In the genomic region with DNA sequence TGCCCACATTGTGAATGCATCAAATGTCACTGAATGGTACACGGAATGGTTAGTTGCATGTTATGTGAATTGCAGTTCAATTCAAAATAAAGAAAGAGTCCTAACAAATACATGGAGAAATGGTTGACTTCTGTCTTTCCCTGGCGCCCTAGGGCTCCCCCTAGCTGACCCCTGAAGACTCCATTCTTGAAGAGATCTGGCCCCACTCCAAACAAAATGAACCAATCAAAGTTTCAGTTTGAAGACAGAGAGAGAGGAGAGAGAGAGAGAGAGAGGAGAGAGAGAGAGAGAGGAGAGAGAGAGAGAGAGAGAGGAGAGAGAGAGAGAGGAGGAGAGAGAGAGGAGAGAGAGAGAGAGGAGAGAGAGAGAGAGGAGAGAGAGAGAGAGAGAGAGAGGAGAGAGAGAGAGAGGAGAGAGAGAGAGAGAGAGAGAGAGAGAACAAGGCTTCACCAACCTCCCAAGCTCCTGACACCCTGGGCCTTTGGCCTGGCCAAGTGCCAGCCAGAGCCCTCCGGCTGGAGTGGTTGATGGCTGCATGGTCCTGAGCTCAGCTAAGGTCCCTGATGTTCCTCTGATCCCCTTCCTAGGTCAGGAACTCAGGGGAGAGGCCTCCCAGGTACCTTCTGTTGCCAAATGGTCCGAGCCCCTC, we compare ENCODE assay signal across 15 cellular contexts.
DNase-seq lines count a peak whose midpoint lies in the region; ATAC-seq and TF ChIP-seq lines count a peak whose summit lies in the region.
"Had no signal": no experiment of that assay in that cellular context is flagged by ENCODE, and none has a peak within 500 bp of the region (broad histone marks: within the 10 kb centered on the region; RNA-seq: fewer than 3 reads in every experiment).

No MANE protein-coding gene starts in this region.

- DNase-seq in ACHN (peak; percentile 9), GM12865 (ENCODE audit: low read depth) (peak; percentile 9), NCI-H460 (ENCODE audit: extremely low read depth, low read depth) (peak; percentile 20), dermis blood vessel endothelial cell (peak; percentile 20), cerebellum (ENCODE audit: low spot score) (no peak)
- DNase-seq: activated naive CD4-positive, alpha-beta T cell treated with Interleukin-2 at 50 U/mL for 16 hours; caudate nucleus; GF-D8; head of caudate nucleus; lower lobe of right lung; MG63; testis had no signal

- in situ Hi-C loops in ACHN (cut with HindIII; ENCODE audit: low pct_ligation_motif_present, low pct_unique_long_range_greater_than_20kb, low sequenced_read_pairs), result no loop called here

- no peak overlapping the region for H3K4me3 ChIP-seq in GM12865 (ENCODE audit: low read depth, low read length)
- H3K4me3 ChIP-seq: lower lobe of right lung, MG63, testis had no signal

- ATAC-seq in SK-N-SH treated with all-trans-retinoic acid at 6 μM for 48 hours, result no peak
- ATAC-seq in HG03442 (IDR thresholded peaks at IDR 0.05; ENCODE audit: unreplicated experiment), result no peak
- ATAC-seq in HG02798 (IDR thresholded peaks at IDR 0.05; ENCODE audit: poor library complexity, unreplicated experiment), result no peak
- ATAC-seq: lower lobe of right lung had no signal

- TF ChIP-seq CTCF in GM12865 (IDR thresholded peaks at IDR 0.05; ENCODE audit: insufficient read depth, low read depth, low read length, missing control alignments), result peak; percentile 13

TF ChIP-seq in SK-N-SH treated with all-trans-retinoic acid at 6 μM for 48 hours, 23 proteins besides CTCF, POLR2A, EP300 and RAD21:
- TF ChIP-seq CSDC2 (CRISPR knock-in tag; IDR thresholded peaks at IDR 0.05) (no peak), PATZ1 (CRISPR knock-in tag; IDR thresholded peaks at IDR 0.05; ENCODE audit: borderline replicate concordance) (no peak), TSHZ2 (CRISPR knock-in tag; IDR thresholded peaks at IDR 0.05) (no peak), ZNF70 (CRISPR knock-in tag; IDR thresholded peaks at IDR 0.05) (no peak), ZC3H10 (CRISPR knock-in tag; IDR thresholded peaks at IDR 0.05) (no peak), CSRNP3 (CRISPR knock-in tag; IDR thresholded peaks at IDR 0.05) (no peak), ZNF565 (CRISPR knock-in tag; conservative IDR thresholded peaks at IDR 0.05; ENCODE audit: low read depth) (no peak)
